ENCODE assay signal across 8 cellular contexts in genomic region chr6:170307080-170307545, GRCh38. TPM values are rescaled to one million over a fixed set of nuclear protein-coding genes. Genes with fewer than 3 reads are reported as not detected.
DNase-seq lines count a peak whose midpoint lies in the region; ATAC-seq, FAIRE-seq and TF ChIP-seq lines count a peak whose summit lies in the region.

No MANE protein-coding gene starts in this region.

- no peak for ATAC-seq in Right ventricle myocardium superior (ENCODE audit: poor library complexity)
- ATAC-seq in K562, result no peak
- no peak for ATAC-seq in activated CD4-positive, CD25-positive, alpha-beta regulatory T cell treated with anti-CD3 and anti-CD28 coated beads, Interleukin-2, amount 50 U/mL, for 24 hours

- H2BK5ac ChIP-seq in mesendoderm (ENCODE audit: low read length), result no peak overlapping the region

- H3K27ac ChIP-seq in cardiac muscle cell, result peak overlapping the region; percentile 79
- peak overlapping the region; percentile 76 for H3K27ac ChIP-seq in K562 (ENCODE audit: extremely low read depth, low read depth, low read length)
- H3K27ac ChIP-seq in mesendoderm (ENCODE audit: low read depth, low read length), result no peak overlapping the region
- peak overlapping the region; percentile 82 to 89 for H3K27ac ChIP-seq in uterus

- no peaks in the 10 kb centered on the region for H3K27me3 ChIP-seq in cardiac muscle cell
- H3K27me3 ChIP-seq in K562 (ENCODE audit: control insufficient read depth in 2 of 2, insufficient read depth in 2 of 2, low read length in 2 of 2), result no peaks in the 10 kb centered on the region
- no peaks in the 10 kb centered on the region for H3K27me3 ChIP-seq in mesendoderm (ENCODE audit: insufficient read depth, low read length, poor library complexity)
- no peaks in the 10 kb centered on the region for H3K27me3 ChIP-seq in uterus

- FAIRE-seq in K562 (lab: Jason Lieb, UNC), result no peak

- H3K4ac ChIP-seq in mesendoderm (ENCODE audit: low read depth, low read length), result peak overlapping the region; percentile 17

- no peak for TF ChIP-seq RAD21 in K562 (CRISPR knock-in tag; conservative IDR thresholded peaks at IDR 0.05 in 1 of 2, IDR thresholded peaks at IDR 0.05 in 1 of 2)

- no peak for TF ChIP-seq EP300 in K562 (IDR thresholded peaks at IDR 0.05; ENCODE audit: low read length)

- H3K79me1 ChIP-seq in mesendoderm (ENCODE audit: low read length), result peaks cover 5% of the 10 kb centered on the region

- H4K8ac ChIP-seq in mesendoderm (ENCODE audit: low read depth, low read length), result no peak overlapping the region

- DNase-seq in cardiac muscle cell (ENCODE audit: low read depth in 1 of 2, low spot score in 1 of 2) (no peak), Right ventricle myocardium superior (no peak), K562 (ENCODE audit: extremely low read depth in 1 of 4, low spot score in 3 of 4) (peak in 1 of 4 experiments; percentile 55), mesendoderm (no peak), uterus (no peak), SKM-1 treated with dmso at 0.1 percent for 144 hours (lab: John Stamatoyannopoulos, UW; ENCODE audit: unreplicated experiment) (no peak)
- no peak for DNase-seq in NK-92 treated with Interleukin-12 subunit alpha and Interleukin-12 subunit beta, amount 100 ng/mL, for 24 hours (lab: John Stamatoyannopoulos, UW)

- no peak overlapping the region for H2BK15ac ChIP-seq in mesendoderm (replicated peaks; ENCODE audit: low read depth)

- TF ChIP-seq POLR2A in K562 (conservative IDR thresholded peaks at IDR 0.05) (no peak), uterus (IDR thresholded peaks at IDR 0.05) (no peak)

- peaks cover 57% of the 10 kb centered on the region for H3K79me2 ChIP-seq in K562 (ENCODE audit: control insufficient read depth, insufficient read depth, low read length)
- H3K79me2 ChIP-seq in mesendoderm (ENCODE audit: control insufficient read depth, insufficient read depth, low read length), result no peaks in the 10 kb centered on the region

- H3K9me1 ChIP-seq in K562 (ENCODE audit: control insufficient read depth, insufficient read depth, low read length), result no peaks in the 10 kb centered on the region

- no peak overlapping the region for H2BK120ac ChIP-seq in mesendoderm (ENCODE audit: low read depth, low read length)

- no peak overlapping the region for H4K5ac ChIP-seq in mesendoderm (ENCODE audit: low read length)

- no peak overlapping the region for H3K23ac ChIP-seq in mesendoderm (ENCODE audit: low read length)

- H4K20me1 ChIP-seq in K562 (replicated peaks; ENCODE audit: control insufficient read depth, insufficient read depth, low read length), result peaks cover 4% of the 10 kb centered on the region; the same call in 1 of the 2 replicates

- H3K36me3 ChIP-seq in cardiac muscle cell (no peaks in the 10 kb centered on the region), K562 (ENCODE audit: control insufficient read depth, insufficient read depth, low read length) (peaks cover 23% of the 10 kb centered on the region; the same call in 2 of the 3 replicates), mesendoderm (ENCODE audit: control insufficient read depth, insufficient read depth, low read length) (no peaks in the 10 kb centered on the region), uterus (no peaks in the 10 kb centered on the region)

- H3K18ac ChIP-seq in mesendoderm (ENCODE audit: low read length), result no peak overlapping the region

- H2AFZ ChIP-seq in K562 (ENCODE audit: low read depth, low read length), result peak overlapping the region; percentile 95

- no TSS peak for BruUV-seq in K562 (replicated peaks; lab: Mats Ljungman, UMichigan)

- H2AK5ac ChIP-seq in mesendoderm (ENCODE audit: low read length), result no peak overlapping the region

- under 1% methylated on average over 15 of the region's 15 CpGs for WGBS in K562 (ENCODE audit: insufficient coverage, low coverage, missing lambda C conversion rate)
- no CpG with 5 or more reads among the region's 15 CpGs for WGBS in mesendoderm (ENCODE audit: extremely low coverage, insufficient coverage, low lambda C conversion rate)

- H3K4me3 ChIP-seq in cardiac muscle cell, result peak overlapping the region; percentile 78
- H3K4me3 ChIP-seq in K562, result peak overlapping the region; percentile 70
- peak overlapping the region; percentile 70 for H3K4me3 ChIP-seq in mesendoderm (ENCODE audit: low read length)
- H3K4me3 ChIP-seq in uterus, result peak overlapping the region; percentile 85 to 99

- H3K4me1 ChIP-seq in cardiac muscle cell (ENCODE audit: low read depth) (peaks cover 5% of the 10 kb centered on the region), K562 (replicated peaks in 1 of 2; ENCODE audit: control insufficient read depth in 2 of 2, insufficient read depth in 2 of 2, low read length in 2 of 2) (peaks cover 20 to 22% of the 10 kb centered on the region in 2 experiments; a peak in 4 of 5 replicates), mesendoderm (ENCODE audit: control insufficient read depth, low read depth, low read length) (no peaks in the 10 kb centered on the region), uterus (no peaks in the 10 kb centered on the region)

- no peak for TF ChIP-seq CTCF in cardiac muscle cell (IDR thresholded peaks at IDR 0.05; ENCODE audit: low read depth, low read length)
- TF ChIP-seq CTCF in K562 (IDR thresholded peaks at IDR 0.05 in 2 of 3, conservative IDR thresholded peaks at IDR 0.05 in 1 of 3; ENCODE audit: insufficient read depth in 2 of 3, low read depth in 1 of 3, low read length in 3 of 3), result no peak
- TF ChIP-seq CTCF in uterus (IDR thresholded peaks at IDR 0.05), result no peak

- in situ Hi-C loops in K562 (cut with MboI), result no loop called here

- intact Hi-C loops in Right ventricle myocardium superior (cut with DNase I), result no loop called here
- intact Hi-C loops in K562 (cut with micrococcal nuclease), result no loop called here
- intact Hi-C loops in uterus (cut with DNase I; ENCODE audit: low total_unique reads), result no loop called here

- H3K56ac ChIP-seq in mesendoderm (ENCODE audit: low read length), result peak overlapping the region; percentile 97

- no peaks in the 10 kb centered on the region for H3K9me3 ChIP-seq in cardiac muscle cell (ENCODE audit: low read depth)
- no peaks in the 10 kb centered on the region for H3K9me3 ChIP-seq in K562 (replicated peaks; ENCODE audit: control insufficient read depth, insufficient read depth, low read depth, low read length)
- H3K9me3 ChIP-seq in uterus, result no peaks in the 10 kb centered on the region

- CTCF ChIA-PET in K562 (lab: Yijun Ruan, JAX; ENCODE audit: low intra/inter-chr PET ratio), result no interaction called here

- H3K4me2 ChIP-seq in K562 (ENCODE audit: insufficient read depth, low read length) (peak overlapping the region; percentile 99), mesendoderm (ENCODE audit: low read length) (peak overlapping the region; percentile 74)

- peak overlapping the region; percentile 83 to 98 for H3K9ac ChIP-seq in K562 (ENCODE audit: insufficient read depth in 1 of 2, low read depth in 2 of 2, low read length in 2 of 2)
- H3K9ac ChIP-seq in mesendoderm (ENCODE audit: low read length), result peak overlapping the region; percentile 85

- POLR2A ChIA-PET in K562 (lab: Yijun Ruan, JAX), result interaction anchor here (0.7 to 1.4 kb wide), 2 partner anchors 11 to 883 kb away, joined by 3 read pairs; no protein-coding TSS in a partner anchor

RNA-seq across cellular contexts. Expression of gene FAM120B, which starts 0.6 kb away (rescaled TPM):
- total RNA-seq in cardiac muscle cell (13.2 and 13.5 TPM in 2 replicates), Right ventricle myocardium superior (16.5 TPM), K562 (2014; rRNA removed) (9.4 and 12.2 TPM in 2 replicates), K562 (2014; rRNA removed; fragmentation: Illumina TruSeq; extraction: Trizol) (15.1 and 16.4 TPM in 2 replicates), K562 (2015; rRNA removed; fragmentation: Illumina TruSeq; extraction: Trizol) (12.8 and 12.9 TPM in 2 replicates), K562 (2021) (22.6 and 23.0 TPM in 2 replicates), uterus (10 to 100 TPM; 12.1 to 50.9 (median 35.2) TPM)
- polyA plus RNA-seq in cardiac muscle cell (24.9 and 25.7 TPM in 2 replicates), K562 (2011; rRNA removed) (16.6 and 16.9 TPM in 2 replicates), K562 (2014; fragmentation: Illumina TruSeq; extraction: Trizol) (19.9 and 21.3 TPM in 2 replicates), K562 (2014; fragmentation: Nextera tagmentation; extraction: Ambion mirVana) (1 to 10 TPM; 3.5 to 5.5 TPM), K562 (2014; rRNA removed) (14.7 and 14.8 TPM in 2 replicates)
- 43.4 and 80.5 TPM in 2 replicates for total RNA-seq in K562 (2011; cell fraction: chromatin; rRNA removed; ENCODE audit: low replicate concordance)
- 21.2 and 24.1 TPM in 2 replicates for total RNA-seq in K562 (2011; cell fraction: nucleolus; rRNA removed)
- 25.9 and 29.8 TPM in 2 replicates for total RNA-seq in K562 (2011; cell fraction: nucleoplasm; rRNA removed)
- 11.3 and 12.0 TPM in 2 replicates for polyA plus RNA-seq in K562 (2011; cell fraction: cytosol; rRNA removed)
- polyA plus RNA-seq in K562 (2011; cell fraction: nucleus; rRNA removed), result 24.9 and 30.9 TPM in 2 replicates
- 11.9 and 18.1 TPM in 2 replicates for polyA plus RNA-seq in K562 (2012)
- 38.8 and 43.3 TPM in 2 replicates for polyA minus RNA-seq in K562 (2011; rRNA and poly(A)+ RNA removed)
- polyA minus RNA-seq in K562 (2011; cell fraction: cytosol; rRNA and poly(A)+ RNA removed), result 12.5 and 17.4 TPM in 2 replicates
- polyA minus RNA-seq in K562 (2011; cell fraction: nucleus; rRNA and poly(A)+ RNA removed), result 23.7 and 38.2 TPM in 2 replicates
- polyA plus RNA-seq in mesendoderm (2013, experiment 1 of 2), result 9.2 TPM
- 9.0 TPM for polyA plus RNA-seq in mesendoderm (2013, experiment 2 of 2)

RNA-seq across cellular contexts. Expression of gene DLL1, which starts 16.2 kb away (rescaled TPM):
- 4.3 and 4.7 TPM in 2 replicates for total RNA-seq in cardiac muscle cell
- polyA plus RNA-seq in cardiac muscle cell, result 2.2 and 5.3 TPM in 2 replicates
- total RNA-seq in Right ventricle myocardium superior, result 18.6 TPM
- not detected in 2 replicates for total RNA-seq in K562 (2011; cell fraction: chromatin; rRNA removed; ENCODE audit: low replicate concordance)
- total RNA-seq in K562 (2011; cell fraction: nucleolus; rRNA removed), result not detected in 2 replicates
- not detected in 2 replicates for total RNA-seq in K562 (2011; cell fraction: nucleoplasm; rRNA removed)
- total RNA-seq in K562 (2014; rRNA removed), result not detected in 2 replicates
- not detected in 2 replicates for total RNA-seq in K562 (2014; rRNA removed; fragmentation: Illumina TruSeq; extraction: Trizol)
- not detected in 2 replicates for total RNA-seq in K562 (2015; rRNA removed; fragmentation: Illumina TruSeq; extraction: Trizol)
- total RNA-seq in K562 (2021), result not detected in 2 replicates
- not detected in 2 replicates for polyA plus RNA-seq in K562 (2011; rRNA removed)
- polyA plus RNA-seq in K562 (2011; cell fraction: cytosol; rRNA removed), result 0.03 TPM in 1 of 2 replicates, not detected in the other
- not detected in 2 replicates for polyA plus RNA-seq in K562 (2011; cell fraction: nucleus; rRNA removed)
- polyA plus RNA-seq in K562 (2012), result 0.03 TPM in 1 of 2 replicates, not detected in the other
- not detected in 2 replicates for polyA plus RNA-seq in K562 (2014; fragmentation: Illumina TruSeq; extraction: Trizol)
- not detected for polyA plus RNA-seq in K562 (2014; fragmentation: Nextera tagmentation; extraction: Ambion mirVana)
- not detected in 2 replicates for polyA plus RNA-seq in K562 (2014; rRNA removed)
- not detected in 2 replicates for polyA minus RNA-seq in K562 (2011; rRNA and poly(A)+ RNA removed)
- polyA minus RNA-seq in K562 (2011; cell fraction: cytosol; rRNA and poly(A)+ RNA removed), result not detected in 2 replicates
- not detected in 2 replicates for polyA minus RNA-seq in K562 (2011; cell fraction: nucleus; rRNA and poly(A)+ RNA removed)
- polyA plus RNA-seq in mesendoderm (2013, experiment 1 of 2), result 0.15 TPM
- polyA plus RNA-seq in mesendoderm (2013, experiment 2 of 2), result 0.11 TPM
- total RNA-seq in uterus, result 10 to 100 TPM in 3 of 4 donors, 1 to 10 TPM in 1; 8.7 to 24.3 (median 19.2) TPM
